In genomic region chr20:13819885-13820645, GRCh38 we compare ENCODE assay signal across 8 cellular contexts. TPM values are rescaled to one million over a fixed set of nuclear protein-coding genes. Genes with fewer than 3 reads are reported as not detected.
DNase-seq lines count a peak whose midpoint lies in the region; ATAC-seq, FAIRE-seq and TF ChIP-seq lines count a peak whose summit lies in the region.

No MANE protein-coding gene starts in this region.

- TF ChIP-seq CTCF in KMS-11 (conservative IDR thresholded peaks at IDR 0.05; ENCODE audit: low read depth, low read length) (peak; percentile 72), breast epithelium (IDR thresholded peaks at IDR 0.05) (peak; percentile 47 to 78 (median 69)), upper lobe of left lung (IDR thresholded peaks at IDR 0.05) (peak; percentile 49 to 67 (median 59))

- H3K36me3 ChIP-seq in KMS-11 (ENCODE audit: insufficient read depth) (no peaks in the 10 kb centered on the region), breast epithelium (no peaks in the 10 kb centered on the region), upper lobe of left lung (peaks cover 4 to 32% (median 21%) of the 10 kb centered on the region in 4 donors)

- H3K4me1 ChIP-seq in KMS-11 (ENCODE audit: low read depth, poor library complexity, severe bottlenecking) (no peaks in the 10 kb centered on the region), breast epithelium (no peaks in the 10 kb centered on the region), upper lobe of left lung (peaks cover 0 to 5% (median 4%) of the 10 kb centered on the region in 4 donors)

- no peak for FAIRE-seq in H54 (lab: Jason Lieb, UNC)

- no peaks in the 10 kb centered on the region for H3K9me3 ChIP-seq in breast epithelium
- no peaks in the 10 kb centered on the region for H3K9me3 ChIP-seq in upper lobe of left lung

- H2AFZ ChIP-seq in KMS-11 (ENCODE audit: low read depth), result no peak overlapping the region

- TF ChIP-seq POLR2A in H54 (IDR thresholded peaks at IDR 0.05; ENCODE audit: low read depth, low read length), result no peak
- TF ChIP-seq POLR2A in breast epithelium (IDR thresholded peaks at IDR 0.05), result no peak
- no peak for TF ChIP-seq POLR2A in upper lobe of left lung (IDR thresholded peaks at IDR 0.05)

- H3K4me3 ChIP-seq in KMS-11 (IDR thresholded peaks at IDR 0.05; ENCODE audit: insufficient read depth, low read depth, low read length) (no peak overlapping the region), breast epithelium (no peak overlapping the region), upper lobe of left lung (no peak overlapping the region)

- no peak for TF ChIP-seq EP300 in upper lobe of left lung (IDR thresholded peaks at IDR 0.05)

- WGBS in upper lobe of left lung, 2 donors, result 30 to 42% methylated on average over 5 of the region's 5 CpGs

- H3K79me2 ChIP-seq in KMS-11 (ENCODE audit: insufficient read depth, low read depth), result no peaks in the 10 kb centered on the region

- H3K4me2 ChIP-seq in KMS-11, result no peak overlapping the region

- intact Hi-C loops in breast epithelium (cut with DNase I; ENCODE audit: low total_unique reads), result loop anchor here (5.0 to 10.0 kb wide), 2 partner anchors 235 to 1697 kb away; no protein-coding TSS in a partner anchor
- intact Hi-C loops in left colon (cut with DNase I, micrococcal nuclease), result loop anchor here in 1 of 2 donors (5.0 kb wide), 1 partner anchor 232 kb away; no protein-coding TSS in a partner anchor

- peak; percentile 6 to 24 for DNase-seq in stimulated activated CD4-positive, alpha-beta T cell treated with anti-CD3 and anti-CD28 coated beads, Interleukin-2, amount 100 ng/mL, for 24 hours
- DNase-seq in stimulated activated CD4-positive, alpha-beta T cell treated with anti-CD3 and anti-CD28 coated beads, Interleukin-4, amount 100 ng/mL, for 4 hours, result no peak
- DNase-seq in H54 (ENCODE audit: insufficient read length, low spot score), result peak; percentile 16
- DNase-seq in OCI-M1 (lab: John Stamatoyannopoulos, UW), result peak; percentile 76
- DNase-seq in breast epithelium (ENCODE audit: low spot score in 2 of 2), result peak in 1 of 2 donors; percentile 30
- DNase-seq in left colon, result peak in 1 of 2 donors; percentile 15
- DNase-seq in upper lobe of left lung, result no peak

- no peak overlapping the region for H3K9ac ChIP-seq in KMS-11

- H3K27me3 ChIP-seq in KMS-11 (ENCODE audit: insufficient read depth, low read depth), result no peaks in the 10 kb centered on the region
- H3K27me3 ChIP-seq in breast epithelium, result no peaks in the 10 kb centered on the region
- H3K27me3 ChIP-seq in upper lobe of left lung, result no peaks in the 10 kb centered on the region

- H4K20me1 ChIP-seq in KMS-11 (ENCODE audit: insufficient read depth), result no peaks in the 10 kb centered on the region

- H3K27ac ChIP-seq in KMS-11 (no peak overlapping the region), breast epithelium (peak overlapping the region in 1 of 2 donors; percentile 37), upper lobe of left lung (no peak overlapping the region)

- peak; percentile 88 for ATAC-seq in left colon
- peak; percentile 74 for ATAC-seq in upper lobe of left lung (ENCODE audit: low FRiP score in 2 of 2)

RNA-seq across cellular contexts. Expression of gene NDUFAF5, which starts 35.2 kb away (rescaled TPM):
- total RNA-seq in breast epithelium (10 to 100 TPM; 15.7 to 20.5 (median 17.0) TPM), left colon (10 to 100 TPM; 30.9 to 38.5 TPM), upper lobe of left lung (10 to 100 TPM; 12.0 to 53.4 (median 17.7) TPM)

RNA-seq across cellular contexts. Expression of gene ESF1, which starts 35.3 kb away (rescaled TPM):
- total RNA-seq in breast epithelium (10 to 100 TPM; 13.8 to 19.0 (median 17.7) TPM), left colon (10 to 100 TPM; 11.7 to 12.4 TPM), upper lobe of left lung (10 to 100 TPM in 5 of 6 donors, 1 to 10 TPM in 1; 9.8 to 17.8 (median 12.7) TPM)

Comparison
In these comparisons a context has a peak if more than half of its experiments do, and no peak if none do; other contexts are left out.
1. DNase-seq: peak in stimulated activated CD4-positive, alpha-beta T cell treated with anti-CD3 and anti-CD28 coated beads, Interleukin-2, amount 100 ng/mL, for 24 hours (2 of 2), H54 (single experiment) and OCI-M1 (single experiment); none in stimulated activated CD4-positive, alpha-beta T cell treated with anti-CD3 and anti-CD28 coated beads, Interleukin-4, amount 100 ng/mL, for 4 hours (0 of 2) and upper lobe of left lung (0 of 2).
2. Peak in every context shown above with its lines, with median percentiles within 50 percentile points of each other: CTCF ChIP-seq.